In genomic region chr10:105691811-105692210, GRCh38 we compare ENCODE assay signal across 10 cellular contexts.
DNase-seq lines count a peak whose midpoint lies in the region; ATAC-seq and TF ChIP-seq lines count a peak whose summit lies in the region.
"Had no signal": no experiment of that assay in that cellular context is flagged by ENCODE, and none has a peak within 500 bp of the region (broad histone marks: within the 10 kb centered on the region; RNA-seq: fewer than 3 reads in every experiment).

No MANE protein-coding gene starts in this region.

- H3K4me1 Mint-ChIP-seq in mesothelial cell of epicardium: no peaks in the 10 kb centered on the region

- peaks cover 23% of the 10 kb centered on the region for H3K27me3 Mint-ChIP-seq in mesothelial cell of epicardium (ENCODE audit: low read depth)

- H3K27ac ChIP-seq in neural cell (ENCODE audit: low read length): no peak overlapping the region

- no peaks in the 10 kb centered on the region for H3K27me3 ChIP-seq in neural cell (ENCODE audit: insufficient read depth, low read depth, low read length)

- H3K9me2 ChIP-seq in neural cell (ENCODE audit: insufficient read depth, low read length): no peaks in the 10 kb centered on the region

- no peaks in the 10 kb centered on the region for H3F3A ChIP-seq in neural cell (ENCODE audit: insufficient read depth, low read length, poor library complexity, severe bottlenecking)

- H3K4me3 ChIP-seq in GM12865 (ENCODE audit: low read depth, low read length): no peak overlapping the region
- no peak overlapping the region for H3K4me3 ChIP-seq in astrocyte of the spinal cord (ENCODE audit: low read depth, low read length)
- H3K4me3 ChIP-seq in neural cell (ENCODE audit: low read length): no peak overlapping the region

- in situ Hi-C loops in astrocyte of the spinal cord (cut with HindIII; ENCODE audit: low sequenced_read_pairs): no loop called here

- no peak overlapping the region for H3K9ac ChIP-seq in neural cell (ENCODE audit: low read length)

- H4K20me1 ChIP-seq in neural cell (ENCODE audit: insufficient read depth): no peaks in the 10 kb centered on the region

- no peaks in the 10 kb centered on the region for H3K36me3 ChIP-seq in neural cell (ENCODE audit: insufficient read depth, low read length)

- DNase-seq in GM12865 (ENCODE audit: low read depth) (peak; percentile 30), NAMALWA (ENCODE audit: low spot score) (peak; percentile 41), astrocyte of the spinal cord (ENCODE audit: low read depth, low spot score) (peak; percentile 6), NCI-H2227 treated with DMSO at 0.1 percent for 48 hours (lab: John Stamatoyannopoulos, UW) (no peak), mesothelial cell of epicardium (ENCODE audit: low spot score in 2 of 2, unreplicated experiment in 2 of 2) (no peak)
- DNase-seq: activated CD8-positive, alpha-beta memory T cell treated with anti-CD3 and anti-CD28 coated beads for 24 hours; amygdala had no signal

- TF ChIP-seq RAD21 in neural cell (conservative IDR thresholded peaks at IDR 0.05): peak; percentile 89

- no peak for TF ChIP-seq EP300 in neural cell (conservative IDR thresholded peaks at IDR 0.05; ENCODE audit: poor library complexity, severe bottlenecking)

- H2AFZ ChIP-seq in neural cell (ENCODE audit: low read depth, low read length): no peak overlapping the region

- no peaks in the 10 kb centered on the region for H3K36me3 Mint-ChIP-seq in mesothelial cell of epicardium

- no peaks in the 10 kb centered on the region for H3K9me3 ChIP-seq in neural cell (ENCODE audit: low read length)

- no peaks in the 10 kb centered on the region for H3K79me2 ChIP-seq in neural cell (replicated peaks; ENCODE audit: insufficient read depth, low read length)

- no peak for ATAC-seq in GM19023 (IDR thresholded peaks at IDR 0.05; ENCODE audit: unreplicated experiment)
- ATAC-seq in HG03039 (IDR thresholded peaks at IDR 0.05; ENCODE audit: unreplicated experiment): no peak

- no peak overlapping the region for H3K27ac Mint-ChIP-seq in mesothelial cell of epicardium

- TF ChIP-seq CTCF in GM12865 (IDR thresholded peaks at IDR 0.05; ENCODE audit: insufficient read depth, low read depth, low read length, missing control alignments): no peak
- TF ChIP-seq CTCF in astrocyte of the spinal cord (IDR thresholded peaks at IDR 0.05; ENCODE audit: low read depth, low read length): peak; percentile 6
- TF ChIP-seq CTCF in neural cell (IDR thresholded peaks at IDR 0.05; ENCODE audit: poor library complexity, severe bottlenecking): peak; percentile 81
- TF ChIP-seq CTCF in mesothelial cell of epicardium (IDR thresholded peaks at IDR 0.05; ENCODE audit: unreplicated experiment): no peak

- H3K4me3 Mint-ChIP-seq in mesothelial cell of epicardium: no peak overlapping the region

- H3K9me3 Mint-ChIP-seq in mesothelial cell of epicardium: peaks cover under 1% of the 10 kb centered on the region

- H3K4me2 ChIP-seq in neural cell (ENCODE audit: low read length): no peak overlapping the region

TF ChIP-seq in neural cell, 6 proteins besides CTCF, POLR2A, EP300 and RAD21:
- no peak for TF ChIP-seq EZH2 (IDR thresholded peaks at IDR 0.05; ENCODE audit: borderline replicate concordance, insufficient read depth, low read length, poor library complexity, severe bottlenecking)
- TF ChIP-seq SMC3 (conservative IDR thresholded peaks at IDR 0.05; ENCODE audit: poor library complexity): peak; percentile 89

Comparison
In these comparisons a context has a peak if more than half of its experiments do, and no peak if none do; other contexts are left out.
1. DNase-seq: peak in GM12865 (single experiment), NAMALWA (single experiment) and astrocyte of the spinal cord (single experiment); none in NCI-H2227 treated with DMSO at 0.1 percent for 48 hours (single experiment) and mesothelial cell of epicardium (0 of 2).
2. CTCF ChIP-seq: peak in astrocyte of the spinal cord (single experiment) and neural cell (single experiment); none in GM12865 (single experiment) and mesothelial cell of epicardium (single experiment).